Comparison of ENCODE assay signal across 8 cellular contexts in the genomic region with DNA sequence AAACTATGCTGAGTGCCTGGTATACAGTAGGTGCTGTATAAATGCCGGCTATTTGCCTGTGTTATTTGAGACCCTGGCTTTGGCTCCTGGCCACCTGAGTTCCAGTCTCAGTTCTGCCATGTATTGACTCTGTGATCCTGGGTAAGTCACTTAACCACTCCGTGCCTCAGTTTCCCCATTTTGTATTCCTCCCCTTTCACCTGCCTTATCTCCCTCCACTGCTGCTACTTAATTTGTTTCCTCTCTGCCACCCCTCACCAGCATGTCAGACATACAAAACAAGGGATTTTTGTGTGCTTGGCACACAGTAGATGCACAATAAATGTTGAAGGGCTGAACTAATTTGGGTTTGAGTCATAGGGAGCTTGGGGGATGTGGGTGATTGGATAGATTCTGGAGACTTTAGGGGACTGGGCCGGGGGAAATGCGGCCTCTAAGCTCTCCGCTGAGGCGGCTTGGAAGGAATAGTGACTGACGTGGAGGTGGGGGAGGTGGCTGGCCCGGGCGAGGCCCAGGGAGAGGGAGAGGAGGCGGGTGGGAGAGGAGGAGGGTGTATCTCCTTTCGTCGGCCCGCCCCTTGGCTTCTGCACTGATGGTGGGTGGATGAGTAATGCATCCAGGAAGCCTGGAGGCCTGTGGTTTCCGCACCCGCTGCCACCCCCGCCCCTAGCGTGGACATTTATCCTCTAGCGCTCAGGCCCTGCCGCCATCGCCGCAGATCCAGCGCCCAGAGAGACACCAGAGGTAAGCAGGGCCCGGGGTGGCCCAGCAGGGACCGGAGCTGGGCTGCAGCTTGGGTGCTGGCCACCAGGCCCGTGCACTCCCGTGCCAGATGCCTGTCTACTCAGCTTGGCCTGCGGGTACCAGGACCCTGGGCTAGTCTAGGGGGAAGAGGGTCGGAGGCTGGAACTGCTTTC. TPM values are rescaled to one million over a fixed set of nuclear protein-coding genes. Genes with fewer than 3 reads are reported as not detected.
DNase-seq lines count a peak whose midpoint lies in the region; FAIRE-seq and TF ChIP-seq lines count a peak whose summit lies in the region.

TIMP1 (plus strand) TSS at position 706 of the 917 bp plus-strand sequence. CDS start 980 bp downstream, outside the sequence.

- H3K4me1 ChIP-seq in kidney (ENCODE audit: control insufficient read depth in 1 of 2, insufficient read depth in 1 of 2, low read depth in 1 of 2, low read length in 2 of 2), result peaks cover 0 to 4% of the 10 kb centered on the region in 2 donors

- peak within 1 kb of the TSS; percentile 26 to 41 for H3K9ac ChIP-seq in kidney (ENCODE audit: low read length in 2 of 2)

- intact Hi-C loops in kidney (cut with DNase I), result no loop called here

- CTCF ChIA-PET in HEK293T (lab: Yijun Ruan, JAX), result interaction anchor here (1.2 kb wide), 1 partner anchor 41 kb away, joined by 4 read pairs; no protein-coding TSS in a partner anchor

- DNase-seq in GM04504 (ENCODE audit: low read depth) (peak; percentile 83), HEK293T (ENCODE audit: extremely low spot score) (peak; percentile 83), NCI-H1048 (lab: John Stamatoyannopoulos, UW) (peak; percentile 0), cerebellar cortex (ENCODE audit: low spot score) (peak; percentile 69), kidney (peak; percentile 96), cerebellar nuclear complex (lab: John Stamatoyannopoulos, UW) (no peak)
- peak; percentile 73 for DNase-seq in activated CD4-positive, CD25-positive, alpha-beta regulatory T cell treated with anti-CD3 and anti-CD28 coated beads, Interleukin-2, amount 50 U/mL, for 72 hours
- DNase-seq in stimulated activated CD4-positive, alpha-beta T cell treated with anti-CD3 and anti-CD28 coated beads, Interleukin-15, amount 100 ng/mL, for 24 hours, result peak; percentile 90

- H3K4me3 ChIP-seq in kidney (ENCODE audit: low read length in 2 of 2), result peak within 1 kb of the TSS; percentile 42 to 46

- H3K36me3 ChIP-seq in kidney (ENCODE audit: control insufficient read depth in 1 of 2, insufficient read depth in 2 of 2, low read length in 2 of 2), result no peaks in the 10 kb centered on the region

- peak within 1 kb of the TSS in 1 of 2 donors; percentile 63 for H3K27ac ChIP-seq in kidney (ENCODE audit: low read depth in 2 of 2, low read length in 2 of 2)

- no peak for FAIRE-seq in kidney (lab: Jason Lieb, UNC)

- POLR2A ChIA-PET in HEK293T (lab: Yijun Ruan, JAX), result interaction anchor here (0.6 to 1.5 kb wide), 4 partner anchors 8 to 70 kb away, joined by 3 to 5 read pairs (median 4); no protein-coding TSS in a partner anchor

- H3K9me3 ChIP-seq in kidney (ENCODE audit: control insufficient read depth in 1 of 2, low read length in 2 of 2), result no peaks in the 10 kb centered on the region

- TF ChIP-seq CTCF in kidney (IDR thresholded peaks at IDR 0.05; ENCODE audit: borderline replicate concordance, extremely low read depth, insufficient read depth), result no peak

TF ChIP-seq in HEK293T, 16 proteins besides CTCF, POLR2A, EP300 and RAD21:
- TF ChIP-seq PKNOX1 (IDR thresholded peaks at IDR 0.05) (peak; percentile 89), SP1 (IDR thresholded peaks at IDR 0.05) (no peak)

RNA-seq across cellular contexts. Expression of gene TIMP1, which starts in this region (rescaled TPM):
- 551 TPM for total RNA-seq in kidney
- polyA plus RNA-seq in kidney (ENCODE audit: insufficient read depth, low read depth, low replicate concordance), result 382 TPM

Comparison
In these comparisons a context has a peak if more than half of its experiments do, and no peak if none do; other contexts are left out.
1. DNase-seq: peak in GM04504 (single experiment), HEK293T (single experiment), NCI-H1048 (single experiment), activated CD4-positive, CD25-positive, alpha-beta regulatory T cell treated with anti-CD3 and anti-CD28 coated beads, Interleukin-2, amount 50 U/mL, for 72 hours (single experiment), cerebellar cortex (single experiment), kidney (single experiment) and stimulated activated CD4-positive, alpha-beta T cell treated with anti-CD3 and anti-CD28 coated beads, Interleukin-15, amount 100 ng/mL, for 24 hours (single experiment); none in cerebellar nuclear complex (0 of 2).